32 cellular contexts compared by ENCODE assay signal in the genomic region with DNA sequence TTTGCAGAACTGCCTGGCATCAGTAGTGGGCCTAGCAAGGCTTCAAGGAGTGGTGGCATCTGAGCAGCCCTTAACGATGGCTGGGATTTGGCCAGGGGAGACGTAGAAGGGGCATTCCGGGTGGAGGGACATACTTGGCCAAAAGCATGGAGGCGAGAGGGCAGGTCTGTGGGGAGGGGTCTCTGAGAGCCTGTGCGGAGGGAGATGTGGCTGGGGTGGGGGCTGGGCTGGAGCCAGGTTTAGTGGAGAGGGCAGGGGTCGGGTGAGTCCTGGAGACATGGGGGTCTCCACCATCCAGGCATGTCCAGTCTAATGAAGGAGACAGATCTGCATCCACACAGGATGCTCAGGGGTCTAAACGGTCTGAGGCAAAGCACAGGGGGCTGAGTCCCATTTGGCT. TPM values are rescaled to one million over a fixed set of nuclear protein-coding genes. Genes with fewer than 3 reads are reported as not detected.
"Had no signal": no experiment of that assay in that cellular context is flagged by ENCODE, and none has a peak within 500 bp of the region (broad histone marks: within the 10 kb centered on the region; RNA-seq: fewer than 3 reads in every experiment).

No MANE protein-coding gene starts in this region.

- H3K9me3 ChIP-seq: adrenal gland, SJSA1, SK-N-SH had no signal

- H3K9me3 Mint-ChIP-seq: activated B cell treated with CpG ODN at 0.5 μM for 24 hours; activated naive CD4-positive, alpha-beta T cell treated with anti-CD3 and anti-CD28 coated beads for 36 hours; activated naive CD4-positive, alpha-beta T cell treated with anti-CD3 and anti-CD28 coated beads, Interleukin-2, amount 50 U/mL, for 72 hours; activated T-cell treated with anti-CD3 and anti-CD28 coated beads, Interleukin-2, amount 50 U/mL, for 4 hours; activated T-helper 1 cell treated with anti-CD3 and anti-CD28 coated beads, Interleukin-12 subunit alpha, Interleukin-12 subunit beta, Interleukin-2, Interleukin-4 antibody, amounts not matched to agents 30 ng/mL and 10 ng/mL and 1 ng/mL, durations not matched to agents 14 hours and 24 hours and 36 hours; central memory CD8-positive, alpha-beta T cell; T-helper 1 cell treated with Interleukin-12 subunit alpha and Interleukin-12 subunit beta and Interleukin-4 antibody, amounts not matched to agents 30 μg/mL and 1 μg/mL, for 36 hours; T-helper 2 cell treated with Interferon-gamma antibody and Interleukin-4, amounts not matched to agents 5 μg/mL and 100 μg/mL, for 36 hours had no signal

- H3K4me3 Mint-ChIP-seq: activated B cell treated with CpG ODN at 0.5 μM for 24 hours; activated naive CD4-positive, alpha-beta T cell treated with anti-CD3 and anti-CD28 coated beads for 36 hours; activated T-cell treated with anti-CD3 and anti-CD28 coated beads, Interleukin-2, amount 50 U/mL, for 4 hours; activated T-helper 1 cell treated with anti-CD3 and anti-CD28 coated beads, Interleukin-12 subunit alpha, Interleukin-12 subunit beta, Interleukin-2, Interleukin-4 antibody, amounts not matched to agents 30 ng/mL and 10 ng/mL and 1 ng/mL, durations not matched to agents 14 hours and 24 hours and 36 hours; central memory CD8-positive, alpha-beta T cell; T-helper 1 cell treated with Interleukin-12 subunit alpha and Interleukin-12 subunit beta and Interleukin-4 antibody, amounts not matched to agents 30 μg/mL and 1 μg/mL, for 36 hours; T-helper 2 cell treated with Interferon-gamma antibody and Interleukin-4, amounts not matched to agents 5 μg/mL and 100 μg/mL, for 36 hours had no signal

- H3K36me3 Mint-ChIP-seq: activated naive CD4-positive, alpha-beta T cell treated with anti-CD3 and anti-CD28 coated beads, Interleukin-2, amount 50 U/mL, for 72 hours; IgD-negative memory B cell had no signal

- DNase-seq: activated B cell treated with CpG ODN at 0.5 μM for 24 hours; activated CD4-positive, alpha-beta T cell treated with anti-CD3 and anti-CD28 coated beads for 1 hour; activated CD4-positive, alpha-beta T cell treated with anti-CD3 and anti-CD28 coated beads for 48 hours; activated CD4-positive, alpha-beta T cell treated with anti-CD3 and anti-CD28 coated beads, Interleukin-2, amount 50 U/mL, for 4 hours; activated CD8-positive, alpha-beta memory T cell treated with anti-CD3 and anti-CD28 coated beads, Interleukin-2, amount 50 U/mL, for 4 hours; activated gamma-delta T cell treated with Interleukin-2 at 50 U/mL for 16 hours; activated naive CD4-positive, alpha-beta T cell treated with anti-CD3 and anti-CD28 coated beads for 36 hours; activated T-cell treated with anti-CD3 and anti-CD28 coated beads for 4 hours; activated T-cell treated with anti-CD3 and anti-CD28 coated beads, Interleukin-2, amount 50 U/mL, for 4 hours; adrenal gland; brain microvascular endothelial cell; Karpas-422; KBM-7; NCI-H1105 treated with DMSO at 0.1 percent for 48 hours; NCI-H1436; NCI-H1694; NCI-H1930; NCI-H2081 treated with DMSO at 0.1 percent for 48 hours; NCI-H226; NCI-H446 treated with DMSO at 0.1 percent for 48 hours; NCI-H69; NCI-H82; SK-N-SH had no signal

- H3K4me1 ChIP-seq: SJSA1 had no signal

- H3K36me3 ChIP-seq: adrenal gland, brain microvascular endothelial cell, SJSA1 had no signal

- ATAC-seq: activated naive CD4-positive, alpha-beta T cell treated with anti-CD3 and anti-CD28 coated beads, Interleukin-2, amount 50 U/mL, for 72 hours; activated T-cell treated with anti-CD3 and anti-CD28 coated beads, Interleukin-2, amount 50 U/mL, for 4 hours; Panc1 had no signal

- H3K27ac ChIP-seq: adrenal gland, brain microvascular endothelial cell, SJSA1 had no signal

- H3K27ac Mint-ChIP-seq: activated B cell treated with CpG ODN at 0.5 μM for 24 hours; activated naive CD4-positive, alpha-beta T cell treated with anti-CD3 and anti-CD28 coated beads for 36 hours; activated naive CD4-positive, alpha-beta T cell treated with anti-CD3 and anti-CD28 coated beads, Interleukin-2, amount 50 U/mL, for 72 hours; activated T-helper 1 cell treated with anti-CD3 and anti-CD28 coated beads, Interleukin-12 subunit alpha, Interleukin-12 subunit beta, Interleukin-2, Interleukin-4 antibody, amounts not matched to agents 30 ng/mL and 10 ng/mL and 1 ng/mL, durations not matched to agents 14 hours and 24 hours and 36 hours; T-helper 1 cell treated with Interleukin-12 subunit alpha and Interleukin-12 subunit beta and Interleukin-4 antibody, amounts not matched to agents 30 μg/mL and 1 μg/mL, for 36 hours; T-helper 2 cell treated with Interferon-gamma antibody and Interleukin-4, amounts not matched to agents 5 μg/mL and 100 μg/mL, for 36 hours had no signal

- H3K27me3 ChIP-seq: adrenal gland, SJSA1 had no signal

- H3K4me3 ChIP-seq: adrenal gland, SJSA1 had no signal

RNA-seq across cellular contexts. Expression of a gene that starts 34.4 kb away (rescaled TPM):
- total RNA-seq: activated naive CD4-positive, alpha-beta T cell treated with anti-CD3 and anti-CD28 coated beads for 36 hours; MCF 10A; SJSA1 had no signal
- polyA plus RNA-seq: IgD-negative memory B cell had no signal
